In genomic region chr10:86674912-86675311, GRCh38 we compare ENCODE assay signal across 1 cellular context.
TF ChIP-seq lines count a peak whose summit lies in the region.

No MANE protein-coding gene starts in this region.

TF ChIP-seq in HEK293, 187 proteins besides CTCF, POLR2A, EP300 and RAD21:
- no peak for TF ChIP-seq ZNF133 (tag by site-specific recombination; IDR thresholded peaks at IDR 0.05)
- TF ChIP-seq GLIS1 (tag by site-specific recombination; IDR thresholded peaks at IDR 0.05), result peak; percentile 52
